In the genomic region with DNA sequence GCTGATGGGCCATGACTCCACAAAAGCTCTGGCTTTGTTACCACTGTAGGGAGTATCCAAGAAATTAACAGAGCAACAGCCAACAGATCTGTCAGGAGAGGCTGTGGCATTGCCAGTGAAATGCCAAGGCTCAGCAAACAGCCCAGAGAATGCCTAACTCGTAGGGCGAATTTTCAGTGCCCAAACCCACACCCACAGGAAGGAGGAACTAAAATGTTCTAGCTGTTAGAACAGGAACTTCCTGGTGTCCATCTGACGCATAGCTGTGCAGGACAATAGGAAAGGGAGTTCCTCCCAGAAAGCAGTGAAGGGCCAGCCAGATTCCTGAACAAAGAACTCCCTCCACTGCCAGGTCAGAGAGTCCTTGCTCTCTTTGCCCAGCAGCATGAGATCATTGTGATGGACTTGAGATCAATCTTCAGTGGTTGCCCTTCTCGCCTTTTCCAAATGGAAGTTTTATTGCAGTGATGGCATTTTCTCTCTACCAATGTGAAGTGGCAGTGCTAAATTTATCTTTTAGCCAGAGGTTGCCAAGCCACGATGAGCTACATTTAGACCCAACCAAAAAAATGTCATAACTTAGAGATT, we compare ENCODE assay signal across 12 cellular contexts.
A peak's percentile ranks its signal among the peaks of the same experiment; 100 is the strongest.
DNase-seq lines count a peak whose midpoint lies in the region; ATAC-seq and TF ChIP-seq lines count a peak whose summit lies in the region.
"Had no signal": no experiment of that assay in that cellular context is flagged by ENCODE, and none has a peak within 500 bp of the region (broad histone marks: within the 10 kb centered on the region; RNA-seq: fewer than 3 reads in every experiment).

No MANE protein-coding gene starts in this region.

- intact Hi-C loops in colonic mucosa (cut with DNase I) (no loop called here), left colon (cut with DNase I, micrococcal nuclease) (no loop called here), stomach (cut with DNase I; ENCODE audit: low total_unique reads) (no loop called here)

- no peak overlapping the region for H3K9ac ChIP-seq in colonic mucosa (ENCODE audit: low read depth in 2 of 2, low read length in 2 of 2)
- H3K9ac ChIP-seq in endodermal cell (ENCODE audit: extremely low read depth, low read length, poor library complexity, severe bottlenecking) = no peak overlapping the region

- H3K27me3 ChIP-seq in colonic mucosa = no peaks in the 10 kb centered on the region
- H3K27me3 ChIP-seq in stomach = no peaks in the 10 kb centered on the region
- H3K27me3 ChIP-seq in endodermal cell (ENCODE audit: control insufficient read depth, insufficient read depth, low read length, poor library complexity, severe bottlenecking) = no peaks in the 10 kb centered on the region

- POLR2A ChIA-PET in HEK293T (lab: Yijun Ruan, JAX) = no interaction called here

- CTCF ChIA-PET in HEK293T (lab: Yijun Ruan, JAX) = no interaction called here

- H3K4me1 ChIP-seq in colonic mucosa = no peaks in the 10 kb centered on the region
- peaks cover 8 to 19% (median 16%) of the 10 kb centered on the region in 4 donors for H3K4me1 ChIP-seq in stomach
- H3K4me1 ChIP-seq in endodermal cell (ENCODE audit: control insufficient read depth, insufficient read depth, low read length) = peaks cover 6% of the 10 kb centered on the region

- H3K27me3 Mint-ChIP-seq in endodermal cell (ENCODE audit: insufficient read depth) = no peaks in the 10 kb centered on the region
- H3K27me3 Mint-ChIP-seq: activated CD4-positive, alpha-beta memory T cell treated with anti-CD3 and anti-CD28 coated beads for 36 hours had no signal

- 40 to 59% (median 46%) methylated on average over 5 of the region's 5 CpGs for WGBS in stomach, 5 donors
- 91 to 94% methylated on average over 2 to 5 of the region's 5 CpGs for WGBS in endodermal cell (ENCODE audit: insufficient coverage in 1 of 2, insufficient read length in 1 of 2), 2 experiments

- peaks cover 19% of the 10 kb centered on the region for H3K4me1 Mint-ChIP-seq in endodermal cell
- H3K4me1 Mint-ChIP-seq: neural crest cell had no signal

- DNase-seq in LHCN-M2 (ENCODE audit: low read depth) (peak; percentile 85), colonic mucosa (peak; percentile 43), left colon (peak; percentile 16 to 41), stomach (peak; percentile 41), amniotic stem cell (lab: John Stamatoyannopoulos, UW) (no peak), endodermal cell (no peak), HEK293T (ENCODE audit: extremely low spot score) (no peak)
- DNase-seq: activated CD4-positive, alpha-beta memory T cell treated with anti-CD3 and anti-CD28 coated beads for 36 hours; effector CD4-positive, alpha-beta T cell; stimulated activated CD8-positive, alpha-beta memory T cell treated with anti-CD3 and anti-CD28 coated beads, Interleukin-4, amount 100 ng/mL, for 48 hours had no signal

- no peaks in the 10 kb centered on the region for H3K36me3 Mint-ChIP-seq in endodermal cell (ENCODE audit: low read depth)
- H3K36me3 Mint-ChIP-seq: activated CD4-positive, alpha-beta memory T cell treated with anti-CD3 and anti-CD28 coated beads for 36 hours had no signal

- TF ChIP-seq CTCF in colonic mucosa (IDR thresholded peaks at IDR 0.05) = no peak
- TF ChIP-seq CTCF in stomach (IDR thresholded peaks at IDR 0.05) = no peak
- TF ChIP-seq CTCF in endodermal cell (conservative IDR thresholded peaks at IDR 0.05) = no peak

- H3K27ac ChIP-seq in colonic mucosa (peak overlapping the region; percentile 58), stomach (peak overlapping the region; percentile 49 to 85 (median 73)), endodermal cell (ENCODE audit: low read depth, low read length) (no peak overlapping the region)

- H3K9me3 ChIP-seq in colonic mucosa (no peaks in the 10 kb centered on the region), stomach (no peaks in the 10 kb centered on the region), endodermal cell (ENCODE audit: control insufficient read depth, low read length) (no peaks in the 10 kb centered on the region)

- no peak for TF ChIP-seq POLR2A in stomach (IDR thresholded peaks at IDR 0.05)

- H3K9me3 Mint-ChIP-seq in endodermal cell = peaks cover 2% of the 10 kb centered on the region
- H3K9me3 Mint-ChIP-seq: activated CD4-positive, alpha-beta memory T cell treated with anti-CD3 and anti-CD28 coated beads for 36 hours; neural crest cell had no signal

- H3K4me3 Mint-ChIP-seq in endodermal cell = no peak overlapping the region
- H3K4me3 Mint-ChIP-seq: activated CD4-positive, alpha-beta memory T cell treated with anti-CD3 and anti-CD28 coated beads for 36 hours; neural crest cell had no signal

- H3K27ac Mint-ChIP-seq in endodermal cell = no peak overlapping the region
- H3K27ac Mint-ChIP-seq: activated CD4-positive, alpha-beta memory T cell treated with anti-CD3 and anti-CD28 coated beads for 36 hours had no signal

- peak; percentile 95 for ATAC-seq in left colon
- ATAC-seq in GM21423 (IDR thresholded peaks at IDR 0.05; ENCODE audit: unreplicated experiment) = no peak

- H3K36me3 ChIP-seq in colonic mucosa = no peaks in the 10 kb centered on the region
- H3K36me3 ChIP-seq in stomach = no peaks in the 10 kb centered on the region
- H3K36me3 ChIP-seq in endodermal cell (ENCODE audit: control insufficient read depth, insufficient read depth, low read length) = no peaks in the 10 kb centered on the region

- peak; percentile 39 for TF ChIP-seq EP300 in stomach (IDR thresholded peaks at IDR 0.05)

- no peak overlapping the region for H3K4me3 ChIP-seq in colonic mucosa
- H3K4me3 ChIP-seq in stomach = no peak overlapping the region
- no peak overlapping the region for H3K4me3 ChIP-seq in endodermal cell (ENCODE audit: low read length)

TF ChIP-seq in HEK293T, 16 proteins besides CTCF, POLR2A, EP300 and RAD21:
- TF ChIP-seq SUZ12 (IDR thresholded peaks at IDR 0.05) = no peak
- TF ChIP-seq FOXA1 (IDR thresholded peaks at IDR 0.05) = no peak
- no peak for TF ChIP-seq ZNF384 (IDR thresholded peaks at IDR 0.05)
- TF ChIP-seq FOXK2 (IDR thresholded peaks at IDR 0.05) = no peak
- TF ChIP-seq LEF1 (IDR thresholded peaks at IDR 0.05; ENCODE audit: borderline replicate concordance) = no peak
- TF ChIP-seq TARDBP (IDR thresholded peaks at IDR 0.05) = no peak

Comparison
In these comparisons a context has a peak if more than half of its experiments do, and no peak if none do; other contexts are left out.
1. DNase-seq: peak in LHCN-M2 (single experiment), colonic mucosa (single experiment), left colon (2 of 2) and stomach (single experiment); none in amniotic stem cell (single experiment), endodermal cell (single experiment) and HEK293T (single experiment).